ENCODE assay signal across 10 cellular contexts in the genomic region with DNA sequence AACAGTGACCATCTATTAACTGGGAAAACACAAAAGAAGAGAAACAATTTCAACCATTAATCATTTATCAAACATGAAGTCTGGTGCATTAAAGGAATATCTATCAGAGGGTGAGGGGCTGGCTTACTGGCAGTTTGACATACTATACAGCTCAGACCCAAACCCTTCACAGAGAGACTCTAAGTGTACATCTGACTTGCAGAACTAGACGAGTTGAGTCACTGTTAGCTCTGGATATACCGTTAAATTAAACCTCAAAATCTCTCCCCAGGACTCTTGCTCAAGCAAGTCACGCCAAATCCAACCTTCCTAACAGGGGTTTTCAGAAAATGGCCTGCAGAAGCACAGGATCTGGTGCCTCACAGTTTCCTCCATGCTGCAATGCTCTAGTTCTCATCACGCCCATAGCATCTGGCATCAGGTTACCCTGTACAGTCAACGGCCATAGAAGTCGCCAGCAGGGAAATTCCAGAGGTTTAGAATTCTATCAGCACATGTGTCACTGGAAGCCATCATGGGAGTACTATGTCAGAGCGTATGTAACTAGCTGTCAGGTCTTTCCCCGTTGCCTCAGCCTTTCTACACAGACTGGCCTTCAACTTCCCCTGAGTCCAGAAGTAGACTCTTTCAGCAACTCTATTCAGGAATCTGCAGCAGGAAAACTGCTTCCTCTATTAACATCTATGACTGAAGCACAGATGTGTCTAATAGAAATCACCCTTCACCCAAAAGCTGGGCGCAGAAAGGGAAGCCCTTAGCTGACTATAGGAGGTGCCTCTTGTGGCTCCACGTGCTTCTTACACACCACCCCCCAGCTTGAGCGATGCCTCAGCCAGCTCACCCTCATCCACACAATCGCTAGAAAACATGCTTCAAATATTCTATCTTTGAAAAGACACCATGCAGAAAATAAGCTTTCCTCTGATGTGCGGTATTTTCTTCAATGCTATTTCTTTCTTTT. TPM values are rescaled to one million over a fixed set of nuclear protein-coding genes. Genes with fewer than 3 reads are reported as not detected.
DNase-seq lines count a peak whose midpoint lies in the region; ATAC-seq, FAIRE-seq and TF ChIP-seq lines count a peak whose summit lies in the region.
"Had no signal": no experiment of that assay in that cellular context is flagged by ENCODE, and none has a peak within 500 bp of the region (broad histone marks: within the 10 kb centered on the region; RNA-seq: fewer than 3 reads in every experiment).

No MANE protein-coding gene starts in this region.

- intact Hi-C loops in Right ventricle myocardium superior (cut with DNase I): no loop called here

- no peak for TF ChIP-seq EP300 in Ishikawa (IDR thresholded peaks at IDR 0.05; ENCODE audit: borderline replicate concordance)

- ATAC-seq in GM18498 (IDR thresholded peaks at IDR 0.05; ENCODE audit: unreplicated experiment) (peak; percentile 43), GM18511 (IDR thresholded peaks at IDR 0.05; ENCODE audit: unreplicated experiment) (no peak), Right ventricle myocardium superior (ENCODE audit: poor library complexity) (no peak)

- H3K36me3 ChIP-seq in bronchial epithelial cell (ENCODE audit: control insufficient read depth, insufficient read depth, low read length): peaks cover 19% of the 10 kb centered on the region

- FAIRE-seq in bronchial epithelial cell (lab: Jason Lieb, UNC): no peak
- FAIRE-seq: H1, islet of Langerhans had no signal

- TF ChIP-seq CTCF in bronchial epithelial cell (IDR thresholded peaks at IDR 0.05; ENCODE audit: insufficient read depth, low read length, severe bottlenecking): no peak

- DNase-seq in bronchial epithelial cell (ENCODE audit: low read depth) (peak; percentile 84), renal cortical epithelial cell (ENCODE audit: low read depth) (peak; percentile 27), NCI-H748 treated with DMSO at 0.1 percent for 48 hours (lab: John Stamatoyannopoulos, UW) (no peak), Right ventricle myocardium superior (no peak)
- DNase-seq: substantia nigra had no signal

- no peaks in the 10 kb centered on the region for H3K27me3 ChIP-seq in bronchial epithelial cell (ENCODE audit: control insufficient read depth, insufficient read depth, low read length)

- TF ChIP-seq RAD21 in Ishikawa (IDR thresholded peaks at IDR 0.05; ENCODE audit: low read depth): no peak

- no peak overlapping the region for H3K4me3 ChIP-seq in bronchial epithelial cell (ENCODE audit: low read depth, low read length)

TF ChIP-seq in Ishikawa, 13 proteins besides CTCF, POLR2A, EP300 and RAD21:
- no peak for TF ChIP-seq TEAD4 (IDR thresholded peaks at IDR 0.05)
- peak; percentile 50; the same call in 1 of the 2 replicates for TF ChIP-seq YY1 (IDR thresholded peaks at IDR 0.05; ENCODE audit: low read depth)
- TF ChIP-seq CEBPB (IDR thresholded peaks at IDR 0.05): no peak
- TF ChIP-seq, protein P1, sequence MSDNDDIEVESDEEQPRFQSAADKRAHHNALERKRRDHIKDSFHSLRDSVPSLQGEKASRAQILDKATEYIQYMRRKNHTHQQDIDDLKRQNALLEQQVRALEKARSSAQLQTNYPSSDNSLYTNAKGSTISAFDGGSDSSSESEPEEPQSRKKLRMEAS (IDR thresholded peaks at IDR 0.05): peak; percentile 56; the same call in 1 of the 2 replicates
TF ChIP-seq in Ishikawa: peak in this region for 2.

RNA-seq across cellular contexts. Expression of gene TGOLN2, which starts 9.3 kb away (rescaled TPM):
- 34.5 and 41.3 TPM in 2 replicates for total RNA-seq in bronchial epithelial cell
- 79.7 and 208 TPM in 2 replicates for total RNA-seq in renal cortical epithelial cell
- 59.9 TPM for total RNA-seq in Right ventricle myocardium superior

RNA-seq across cellular contexts. Expression of gene RETSAT, which starts 35.8 kb away (rescaled TPM):
- total RNA-seq in bronchial epithelial cell (79.2 and 95.4 TPM in 2 replicates), renal cortical epithelial cell (79.7 and 91.5 TPM in 2 replicates), Right ventricle myocardium superior (39.8 TPM)

RNA-seq across cellular contexts. Expression of gene ELMOD3, which starts 36.1 kb away (rescaled TPM):
- total RNA-seq in bronchial epithelial cell (13.2 and 15.1 TPM in 2 replicates), renal cortical epithelial cell (17.5 and 18.6 TPM in 2 replicates), Right ventricle myocardium superior (9.0 TPM)

Comparison
In these comparisons a context has a peak if more than half of its experiments do, and no peak if none do; other contexts are left out.
1. DNase-seq: peak in bronchial epithelial cell (single experiment) and renal cortical epithelial cell (single experiment); none in NCI-H748 treated with DMSO at 0.1 percent for 48 hours (single experiment) and Right ventricle myocardium superior (single experiment).